ENCODE assay signal across 8 cellular contexts in genomic region chr15:49621327-49622210, GRCh38. TPM values are rescaled to one million over a fixed set of nuclear protein-coding genes. Genes with fewer than 3 reads are reported as not detected.
DNase-seq lines count a peak whose midpoint lies in the region; ATAC-seq, FAIRE-seq and TF ChIP-seq lines count a peak whose summit lies in the region.

No MANE protein-coding gene starts in this region.

- H3K27ac ChIP-seq in DOHH2 (ENCODE audit: low read depth, low read length) (peak overlapping the region; percentile 38), angular gyrus (ENCODE audit: low read depth, low read length) (peak overlapping the region; percentile 46), testis (peak overlapping the region; percentile 83 to 94)

- no peak for TF ChIP-seq CTCF in DOHH2 (IDR thresholded peaks at IDR 0.05; ENCODE audit: low read depth, low read length, poor library complexity, severe bottlenecking)
- TF ChIP-seq CTCF in NB4 (IDR thresholded peaks at IDR 0.05; ENCODE audit: low read depth, low read length): no peak
- TF ChIP-seq CTCF in testis (IDR thresholded peaks at IDR 0.05): no peak

- 6 to 10% methylated on average over 12 of the region's 12 CpGs for WGBS in testis, 2 donors

- peaks cover 35% of the 10 kb centered on the region for H3K36me3 ChIP-seq in DOHH2 (ENCODE audit: control insufficient read depth, low read length)
- H3K36me3 ChIP-seq in testis (ENCODE audit: low read depth, missing control alignments): no peaks in the 10 kb centered on the region

- TF ChIP-seq POLR2A in NB4 (IDR thresholded peaks at IDR 0.05; ENCODE audit: extremely low read depth, insufficient read length) (no peak), testis (IDR thresholded peaks at IDR 0.05) (no peak), GM12891 (IDR thresholded peaks at IDR 0.05; ENCODE audit: low read depth, low read length) (no peak)

- H3K9me2 ChIP-seq in DOHH2 (replicated peaks; ENCODE audit: control insufficient read depth, low read length): no peaks in the 10 kb centered on the region

- H3K79me2 ChIP-seq in DOHH2 (ENCODE audit: control insufficient read depth, low read length): peaks cover 47% of the 10 kb centered on the region

- no peak for ATAC-seq in GM19467 (IDR thresholded peaks at IDR 0.05; ENCODE audit: unreplicated experiment)

- peak overlapping the region; percentile 80 for H3K4me3 ChIP-seq in DOHH2 (ENCODE audit: low read length)
- peak overlapping the region; percentile 87 for H3K4me3 ChIP-seq in NB4 (ENCODE audit: low read depth, low read length)
- peak overlapping the region; percentile 77 to 79 for H3K4me3 ChIP-seq in testis

- H3K27me3 ChIP-seq in DOHH2 (ENCODE audit: control insufficient read depth, low read length) (no peaks in the 10 kb centered on the region), testis (no peaks in the 10 kb centered on the region)

- H3K4me2 ChIP-seq in DOHH2 (ENCODE audit: low read length): peak overlapping the region; percentile 88

- intact Hi-C loops in testis (cut with DNase I; ENCODE audit: low total_unique reads): loop anchor here (10.0 kb wide), 1 partner anchor 253 kb away; no protein-coding TSS in a partner anchor

- peak; percentile 47 for DNase-seq in NB4 (ENCODE audit: low read depth)
- DNase-seq in kidney tubule cell (ENCODE audit: low spot score): peak; percentile 8
- no peak for DNase-seq in testis
- DNase-seq in GM12891 (ENCODE audit: insufficient read length, low spot score): no peak
- DNase-seq in NK-92 treated with Interleukin-12 subunit alpha and Interleukin-12 subunit beta, amount 100 ng/mL, for 24 hours (lab: John Stamatoyannopoulos, UW): no peak

- H3K4me1 ChIP-seq in DOHH2 (ENCODE audit: control insufficient read depth, low read length) (peaks cover 17% of the 10 kb centered on the region), testis (peaks cover 12% of the 10 kb centered on the region)

- H3K9me3 ChIP-seq in DOHH2 (ENCODE audit: control insufficient read depth, insufficient read depth, low read length) (peaks cover 4% of the 10 kb centered on the region), testis (no peaks in the 10 kb centered on the region)

- no peaks in the 10 kb centered on the region for H3F3A ChIP-seq in DOHH2 (ENCODE audit: control insufficient read depth, insufficient read depth)

- H4K20me1 ChIP-seq in DOHH2 (ENCODE audit: control insufficient read depth, insufficient read depth, low read depth, low read length): no peaks in the 10 kb centered on the region

- no peak for FAIRE-seq in GM12891 (lab: Jason Lieb, UNC)

TF ChIP-seq in GM12891, 5 proteins besides CTCF, POLR2A, EP300 and RAD21:
- no peak for TF ChIP-seq PAX5 (IDR thresholded peaks at IDR 0.05; ENCODE audit: insufficient read depth, low read length, severe bottlenecking)
- TF ChIP-seq POLR2AphosphoS5 (IDR thresholded peaks at IDR 0.05; ENCODE audit: low read depth, low read length): no peak
- TF ChIP-seq SPI1 (IDR thresholded peaks at IDR 0.05; ENCODE audit: low read depth, low read length): no peak
- TF ChIP-seq TAF1 (IDR thresholded peaks at IDR 0.05; ENCODE audit: low read depth, low read length): no peak
- TF ChIP-seq POU2F2 (IDR thresholded peaks at IDR 0.05; ENCODE audit: low read depth, low read length): no peak
TF ChIP-seq in GM12891: peak in this region for 0.

RNA-seq across cellular contexts. Expression of gene DTWD1, which starts 0.7 kb away (rescaled TPM):
- total RNA-seq in testis: 10 to 100 TPM; 14.3 to 17.2 TPM
- polyA plus RNA-seq in testis (ENCODE audit: insufficient read depth, low read depth, low replicate concordance): 15.3 TPM
- polyA plus RNA-seq in GM12891 (2012; ENCODE audit: low read depth, missing spikeins): 14.8 TPM

RNA-seq across cellular contexts. Expression of gene FAM227B, which starts 1.0 kb away (rescaled TPM):
- total RNA-seq in testis: 10 to 100 TPM; 19.0 to 36.4 TPM
- 28.3 TPM for polyA plus RNA-seq in testis (ENCODE audit: insufficient read depth, low read depth, low replicate concordance)
- 7.9 TPM for polyA plus RNA-seq in GM12891 (2012; ENCODE audit: low read depth, missing spikeins)

Comparison
In these comparisons a context has a peak if more than half of its experiments do, and no peak if none do; other contexts are left out.
1. H3K27ac ChIP-seq: peak in every context shown above with its lines; median percentile 88 in testis; 46 in angular gyrus; 38 in DOHH2.
2. DNase-seq: peak in NB4 (single experiment) and kidney tubule cell (single experiment); none in testis (single experiment), GM12891 (single experiment) and NK-92 treated with Interleukin-12 subunit alpha and Interleukin-12 subunit beta, amount 100 ng/mL, for 24 hours (single experiment).
3. Peak in every context shown above with its lines, with median percentiles within 50 percentile points of each other: H3K4me3 ChIP-seq.